ENCODE assay signal across 18 cellular contexts in the genomic region with DNA sequence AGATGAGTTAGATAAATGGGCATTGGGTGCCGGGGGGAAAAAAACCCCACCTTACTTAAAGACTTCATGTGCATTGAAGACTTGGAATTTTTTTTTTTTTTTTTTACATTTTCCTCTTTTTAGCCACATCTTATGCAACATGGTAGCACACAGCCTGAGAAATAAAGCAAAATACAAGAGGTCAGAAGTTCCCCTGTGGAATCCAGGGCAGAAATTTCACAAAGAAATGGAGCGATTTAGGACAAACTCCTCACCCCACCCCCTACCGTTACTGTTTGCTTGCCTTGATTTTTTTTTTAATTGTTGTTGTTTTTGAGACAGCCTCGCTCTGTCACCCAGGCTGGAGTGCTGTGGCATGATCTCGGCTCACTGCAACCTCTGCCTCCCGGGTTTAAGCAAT.
DNase-seq lines count a peak whose midpoint lies in the region; ATAC-seq and TF ChIP-seq lines count a peak whose summit lies in the region.
"Had no signal": no experiment of that assay in that cellular context is flagged by ENCODE, and none has a peak within 500 bp of the region (broad histone marks: within the 10 kb centered on the region; RNA-seq: fewer than 3 reads in every experiment).

No MANE protein-coding gene starts in this region.

- H3K9me3 ChIP-seq in CD4-positive, alpha-beta T cell (ENCODE audit: control insufficient read depth, low read length) = no peaks in the 10 kb centered on the region
- H3K9me3 ChIP-seq in T-helper 17 cell (ENCODE audit: control insufficient read depth, low read length, poor library complexity, severe bottlenecking) = no peaks in the 10 kb centered on the region
- no peaks in the 10 kb centered on the region for H3K9me3 ChIP-seq in naive thymus-derived CD4-positive, alpha-beta T cell (ENCODE audit: control insufficient read depth in 2 of 3, low read length in 3 of 3)
- H3K9me3 ChIP-seq: mucosa of descending colon, neutrophil had no signal

- H3K27ac ChIP-seq in CD4-positive, alpha-beta T cell (ENCODE audit: low read depth, low read length) = no peak overlapping the region
- no peak overlapping the region for H3K27ac ChIP-seq in naive thymus-derived CD4-positive, alpha-beta T cell (ENCODE audit: low read depth, low read length)
- H3K27ac ChIP-seq: brain microvascular endothelial cell, neutrophil had no signal

- no peaks in the 10 kb centered on the region for H3K9me3 Mint-ChIP-seq in T-helper 2 cell treated with Interferon-gamma antibody and Interleukin-4, amounts not matched to agents 5 μg/mL and 100 μg/mL, for 36 hours
- H3K9me3 Mint-ChIP-seq in CD4-positive, alpha-beta T cell = no peaks in the 10 kb centered on the region
- H3K9me3 Mint-ChIP-seq in naive thymus-derived CD4-positive, alpha-beta T cell = no peaks in the 10 kb centered on the region

- POLR2A ChIA-PET in CD4-positive, alpha-beta T cell (lab: Charles Lee) = interaction anchor here (1.3 kb wide), 2 partner anchors 9 to 25 kb away, joined by 4 to 6 read pairs; no protein-coding TSS in a partner anchor
- POLR2A ChIA-PET in naive thymus-derived CD4-positive, alpha-beta T cell (lab: Charles Lee) = no interaction called here

- CTCF ChIA-PET in CD4-positive, alpha-beta T cell (lab: Charles Lee) = no interaction called here
- CTCF ChIA-PET in naive thymus-derived CD4-positive, alpha-beta T cell (lab: Charles Lee) = interaction anchor here (0.7 kb wide), 1 partner anchor 9 kb away, joined by 3 read pairs; no protein-coding TSS in a partner anchor

- no peaks in the 10 kb centered on the region for H3K4me1 ChIP-seq in naive thymus-derived CD4-positive, alpha-beta T cell (ENCODE audit: control insufficient read depth in 2 of 2, insufficient read depth in 2 of 2, low read length in 2 of 2)

- H3K4me3 ChIP-seq in naive thymus-derived CD4-positive, alpha-beta T cell (ENCODE audit: low read length) = no peak overlapping the region
- H3K4me3 ChIP-seq: mucosa of descending colon, smooth muscle cell had no signal

- H3K27ac Mint-ChIP-seq in T-helper 2 cell treated with Interferon-gamma antibody and Interleukin-4, amounts not matched to agents 5 μg/mL and 100 μg/mL, for 36 hours = peak overlapping the region; percentile 84
- peak overlapping the region; percentile 94 for H3K27ac Mint-ChIP-seq in CD4-positive, alpha-beta T cell
- H3K27ac Mint-ChIP-seq in T-helper 17 cell = peak overlapping the region; percentile 88
- H3K27ac Mint-ChIP-seq in naive thymus-derived CD4-positive, alpha-beta T cell = peak overlapping the region; percentile 74 to 95 (median 88)

- no peaks in the 10 kb centered on the region for H3K27me3 ChIP-seq in CD4-positive, alpha-beta T cell (ENCODE audit: control insufficient read depth, insufficient read depth, low read length)
- no peaks in the 10 kb centered on the region for H3K27me3 ChIP-seq in naive thymus-derived CD4-positive, alpha-beta T cell (ENCODE audit: control insufficient read depth in 2 of 2, insufficient read depth in 2 of 2, low read length in 2 of 2)
- H3K27me3 ChIP-seq: brain microvascular endothelial cell, neutrophil had no signal

- peaks cover 18% of the 10 kb centered on the region for H3K4me1 Mint-ChIP-seq in T-helper 2 cell treated with Interferon-gamma antibody and Interleukin-4, amounts not matched to agents 5 μg/mL and 100 μg/mL, for 36 hours (ENCODE audit: low read depth)
- H3K4me1 Mint-ChIP-seq in CD4-positive, alpha-beta T cell (ENCODE audit: low read depth) = peaks cover 19% of the 10 kb centered on the region
- H3K4me1 Mint-ChIP-seq in T-helper 17 cell = peaks cover 11% of the 10 kb centered on the region
- peaks cover 9 to 41% (median 25%) of the 10 kb centered on the region in 7 donors for H3K4me1 Mint-ChIP-seq in naive thymus-derived CD4-positive, alpha-beta T cell

- no peak for TF ChIP-seq CTCF in CD4-positive, alpha-beta T cell (IDR thresholded peaks at IDR 0.05)

- H3K27me3 Mint-ChIP-seq in T-helper 2 cell treated with Interferon-gamma antibody and Interleukin-4, amounts not matched to agents 5 μg/mL and 100 μg/mL, for 36 hours (ENCODE audit: low read depth) = peaks cover 2% of the 10 kb centered on the region
- no peaks in the 10 kb centered on the region for H3K27me3 Mint-ChIP-seq in CD4-positive, alpha-beta T cell
- H3K27me3 Mint-ChIP-seq in T-helper 17 cell = no peaks in the 10 kb centered on the region
- H3K27me3 Mint-ChIP-seq in naive thymus-derived CD4-positive, alpha-beta T cell = no peaks in the 10 kb centered on the region

- intact Hi-C loops in CD4-positive, alpha-beta T cell (cut with DNase I, micrococcal nuclease) = no loop called here
- intact Hi-C loops in naive thymus-derived CD4-positive, alpha-beta T cell (cut with micrococcal nuclease) = no loop called here

- H3K36me3 ChIP-seq in naive thymus-derived CD4-positive, alpha-beta T cell (ENCODE audit: control insufficient read depth in 2 of 3, insufficient read depth in 3 of 3, low read length in 3 of 3) = no peaks in the 10 kb centered on the region
- H3K36me3 ChIP-seq: brain microvascular endothelial cell, neutrophil had no signal

- peak overlapping the region; percentile 74 for H3K4me3 Mint-ChIP-seq in T-helper 2 cell treated with Interferon-gamma antibody and Interleukin-4, amounts not matched to agents 5 μg/mL and 100 μg/mL, for 36 hours
- H3K4me3 Mint-ChIP-seq in CD4-positive, alpha-beta T cell = peak overlapping the region; percentile 88
- peak overlapping the region; percentile 83 for H3K4me3 Mint-ChIP-seq in T-helper 17 cell
- peak overlapping the region; percentile 70 to 86 (median 75) for H3K4me3 Mint-ChIP-seq in naive thymus-derived CD4-positive, alpha-beta T cell

- no peaks in the 10 kb centered on the region for H3K36me3 Mint-ChIP-seq in T-helper 2 cell treated with Interferon-gamma antibody and Interleukin-4, amounts not matched to agents 5 μg/mL and 100 μg/mL, for 36 hours (ENCODE audit: low read depth)
- no peaks in the 10 kb centered on the region for H3K36me3 Mint-ChIP-seq in CD4-positive, alpha-beta T cell (ENCODE audit: low read depth)
- peaks cover under 1% of the 10 kb centered on the region for H3K36me3 Mint-ChIP-seq in T-helper 17 cell (ENCODE audit: low read depth)
- H3K36me3 Mint-ChIP-seq in naive thymus-derived CD4-positive, alpha-beta T cell = peaks cover 0 to 3% (median 0%) of the 10 kb centered on the region in 5 donors

- ATAC-seq in CD4-positive, alpha-beta T cell (ENCODE audit: poor library complexity) = no peak
- no peak for ATAC-seq in T-helper 17 cell
- no peak for ATAC-seq in naive thymus-derived CD4-positive, alpha-beta T cell
- ATAC-seq in activated CD4-positive, CD25-positive, alpha-beta regulatory T cell treated with anti-CD3 and anti-CD28 coated beads, Interleukin-2, amount 50 U/mL, for 24 hours = no peak
- ATAC-seq in HG02840 (IDR thresholded peaks at IDR 0.05; ENCODE audit: low FRiP score, unreplicated experiment) = no peak
- ATAC-seq in GM19397 (IDR thresholded peaks at IDR 0.05; ENCODE audit: unreplicated experiment) = no peak
- ATAC-seq: mucosa of descending colon had no signal

- DNase-seq in T-helper 2 cell treated with Interferon-gamma antibody and Interleukin-4, amounts not matched to agents 5 μg/mL and 100 μg/mL, for 36 hours (ENCODE audit: low spot score) = no peak
- DNase-seq in T-helper 2 cell = no peak
- DNase-seq in CD4-positive, alpha-beta T cell = no peak
- DNase-seq in T-helper 17 cell = no peak
- DNase-seq in naive thymus-derived CD4-positive, alpha-beta T cell = no peak
- DNase-seq: 8988T; brain microvascular endothelial cell; dermis blood vessel endothelial cell; HCEC 1CT; mucosa of descending colon; NCI-H2107; NCI-H510A treated with DMSO at 0.1 percent for 48 hours; stimulated activated CD4-positive, alpha-beta T cell treated with anti-CD3 and anti-CD28 coated beads, Interleukin-4, amount 100 ng/mL, for 24 hours had no signal
